ENCODE assay signal across 17 cellular contexts in the genomic region with DNA sequence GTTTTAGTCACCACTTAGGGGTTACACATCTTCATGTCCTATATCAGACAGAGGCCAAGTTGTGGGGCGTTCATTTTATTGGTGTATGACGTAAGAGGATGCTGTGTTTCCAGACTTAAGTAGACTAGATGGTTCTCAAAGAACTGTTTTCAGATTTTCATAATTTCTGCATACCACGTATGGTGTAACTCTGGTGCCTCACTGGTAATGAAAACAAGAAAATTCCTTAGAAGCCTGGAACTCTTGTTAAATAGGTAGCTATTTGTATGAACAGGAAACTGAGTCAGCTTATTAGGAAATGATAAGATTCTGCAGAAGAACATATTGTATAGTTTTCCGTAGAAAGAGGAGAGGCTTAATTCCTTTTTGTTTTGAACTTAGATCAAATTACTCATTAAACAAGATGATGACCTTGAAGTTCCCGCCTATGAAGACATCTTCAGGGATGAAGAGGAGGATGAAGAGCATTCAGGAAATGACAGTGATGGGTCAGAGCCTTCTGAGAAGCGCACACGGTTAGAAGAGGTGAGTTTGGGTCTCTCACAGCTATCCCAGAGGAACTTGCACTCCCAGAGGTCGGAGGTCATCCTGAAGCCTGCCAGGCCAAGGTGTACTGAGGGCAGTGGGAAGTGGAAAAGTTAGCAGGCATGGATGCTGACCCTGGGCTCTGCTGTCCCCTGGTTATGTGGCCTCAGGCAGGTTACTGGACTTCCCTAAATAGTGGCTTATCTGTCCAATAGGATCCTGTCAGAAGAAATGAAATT. TPM values are rescaled to one million over a fixed set of nuclear protein-coding genes. Genes with fewer than 3 reads are reported as not detected.
A peak's percentile ranks its signal among the peaks of the same experiment; 100 is the strongest.
DNase-seq lines count a peak whose midpoint lies in the region; ATAC-seq, FAIRE-seq and TF ChIP-seq lines count a peak whose summit lies in the region.
"Had no signal": no experiment of that assay in that cellular context is flagged by ENCODE, and none has a peak within 500 bp of the region (broad histone marks: within the 10 kb centered on the region; RNA-seq: fewer than 3 reads in every experiment).

No MANE protein-coding gene starts in this region.

- no peak for TF ChIP-seq CTCF in astrocyte (IDR thresholded peaks at IDR 0.05; ENCODE audit: insufficient read depth, low read depth, low read length)

- H3K18ac ChIP-seq in mesenchymal stem cell (ENCODE audit: low read depth in 1 of 2, low read length in 2 of 2), result no peak overlapping the region

- H3K14ac ChIP-seq in mesenchymal stem cell (ENCODE audit: low read length in 2 of 2), result no peak overlapping the region

- H3K9me3 ChIP-seq in astrocyte (ENCODE audit: insufficient read depth, low read depth, low read length) (no peaks in the 10 kb centered on the region), mesenchymal stem cell (ENCODE audit: control insufficient read depth, low read length) (no peaks in the 10 kb centered on the region)
- H3K9me3 ChIP-seq: adrenal gland, lower lobe of right lung, thyroid gland had no signal

- H3K4me2 ChIP-seq in astrocyte (ENCODE audit: low read length) (peak overlapping the region; percentile 16), mesenchymal stem cell (ENCODE audit: low read length, poor library complexity, severe bottlenecking) (no peak overlapping the region)

- H2AFZ ChIP-seq in astrocyte (ENCODE audit: low read depth, low read length) (no peak overlapping the region), mesenchymal stem cell (ENCODE audit: low read depth, low read length) (no peak overlapping the region)

- H3K4me1 ChIP-seq in astrocyte (ENCODE audit: insufficient read depth, low read length), result no peaks in the 10 kb centered on the region
- peaks cover 4% of the 10 kb centered on the region for H3K4me1 ChIP-seq in mesenchymal stem cell (ENCODE audit: control insufficient read depth, insufficient read depth, low read depth, low read length)

- peak overlapping the region; percentile 79 for H3K27ac Mint-ChIP-seq in activated T-cell treated with anti-CD3 and anti-CD28 coated beads, Interleukin-2, amount 50 U/mL, for 24 hours
- no peak overlapping the region for H3K27ac Mint-ChIP-seq in astrocyte (ENCODE audit: unreplicated experiment)

- H3K36me3 ChIP-seq in astrocyte (ENCODE audit: insufficient read depth, low read length), result no peaks in the 10 kb centered on the region
- peaks cover 0 to 3% of the 10 kb centered on the region in 2 experiments for H3K36me3 ChIP-seq in mesenchymal stem cell (ENCODE audit: control insufficient read depth in 1 of 2, insufficient read depth in 2 of 2, low read depth in 1 of 2, low read length in 2 of 2)
- H3K36me3 ChIP-seq: adrenal gland, lower lobe of right lung, thyroid gland had no signal

- H3K4ac ChIP-seq in mesenchymal stem cell (ENCODE audit: low read depth in 1 of 2, low read length in 2 of 2), result no peak overlapping the region

- no peaks in the 10 kb centered on the region for H3K9me3 Mint-ChIP-seq in activated T-cell treated with anti-CD3 and anti-CD28 coated beads, Interleukin-2, amount 50 U/mL, for 24 hours
- no peaks in the 10 kb centered on the region for H3K9me3 Mint-ChIP-seq in activated T-cell treated with anti-CD3 and anti-CD28 coated beads, Interleukin-2, amount 50 U/mL, for 4 hours
- no peaks in the 10 kb centered on the region for H3K9me3 Mint-ChIP-seq in astrocyte (ENCODE audit: unreplicated experiment)

- no peak overlapping the region for H3K23ac ChIP-seq in mesenchymal stem cell (ENCODE audit: low read length in 2 of 2)

- no peak overlapping the region for H2BK5ac ChIP-seq in mesenchymal stem cell (ENCODE audit: low read depth, low read length, poor library complexity, severe bottlenecking)

- no peak overlapping the region for H2BK15ac ChIP-seq in mesenchymal stem cell (ENCODE audit: low read depth, poor library complexity, severe bottlenecking)

- H2AK5ac ChIP-seq in mesenchymal stem cell (ENCODE audit: low read length, severe bottlenecking), result no peak overlapping the region

- H3K36me3 Mint-ChIP-seq in activated T-cell treated with anti-CD3 and anti-CD28 coated beads, Interleukin-2, amount 50 U/mL, for 24 hours (ENCODE audit: low read depth), result peaks cover 80% of the 10 kb centered on the region
- H3K36me3 Mint-ChIP-seq in activated T-cell treated with anti-CD3 and anti-CD28 coated beads, Interleukin-2, amount 50 U/mL, for 4 hours (ENCODE audit: insufficient read depth), result peaks cover 12% of the 10 kb centered on the region
- H3K36me3 Mint-ChIP-seq in astrocyte (ENCODE audit: low read depth, unreplicated experiment), result no peaks in the 10 kb centered on the region

- H3K79me2 ChIP-seq in astrocyte (ENCODE audit: insufficient read depth, low read length), result peaks cover 15% of the 10 kb centered on the region

- peak overlapping the region; percentile 3 for H3K4me3 Mint-ChIP-seq in activated T-cell treated with anti-CD3 and anti-CD28 coated beads, Interleukin-2, amount 50 U/mL, for 24 hours
- no peak overlapping the region for H3K4me3 Mint-ChIP-seq in activated T-cell treated with anti-CD3 and anti-CD28 coated beads, Interleukin-2, amount 50 U/mL, for 4 hours
- no peak overlapping the region for H3K4me3 Mint-ChIP-seq in astrocyte (ENCODE audit: unreplicated experiment)

- H3K27me3 ChIP-seq in astrocyte (ENCODE audit: insufficient read depth, low read length) (no peaks in the 10 kb centered on the region), mesenchymal stem cell (ENCODE audit: control insufficient read depth in 1 of 2, insufficient read depth in 1 of 2, low read length in 2 of 2) (no peaks in the 10 kb centered on the region)
- H3K27me3 ChIP-seq: adrenal gland, thyroid gland had no signal

- H3K9ac ChIP-seq in astrocyte (ENCODE audit: low read length) (no peak overlapping the region), mesenchymal stem cell (ENCODE audit: low read length) (no peak overlapping the region)

- no peak overlapping the region for H3K27ac ChIP-seq in astrocyte (ENCODE audit: low read depth, low read length)
- H3K27ac ChIP-seq in mesenchymal stem cell (ENCODE audit: low read length, poor library complexity, severe bottlenecking), result no peak overlapping the region
- H3K27ac ChIP-seq: adrenal gland, lower lobe of right lung, thyroid gland had no signal

- H3K79me1 ChIP-seq in mesenchymal stem cell (replicated peaks; ENCODE audit: low read length, poor library complexity, severe bottlenecking), result peaks cover 3% of the 10 kb centered on the region

- WGBS in mesenchymal stem cell, result 74% methylated on average over 6 of the region's 8 CpGs

- H4K91ac ChIP-seq in mesenchymal stem cell (ENCODE audit: low read length), result no peak overlapping the region

- peaks cover 27% of the 10 kb centered on the region for H3K4me1 Mint-ChIP-seq in activated T-cell treated with anti-CD3 and anti-CD28 coated beads, Interleukin-2, amount 50 U/mL, for 24 hours (ENCODE audit: low read depth)
- H3K4me1 Mint-ChIP-seq in activated T-cell treated with anti-CD3 and anti-CD28 coated beads, Interleukin-2, amount 50 U/mL, for 4 hours (ENCODE audit: low read depth), result peaks cover 2% of the 10 kb centered on the region
- H3K4me1 Mint-ChIP-seq in astrocyte (ENCODE audit: low read depth, unreplicated experiment), result no peaks in the 10 kb centered on the region

- FAIRE-seq in astrocyte (lab: Jason Lieb, UNC), result no peak

- DNase-seq in activated T-cell treated with anti-CD3 and anti-CD28 coated beads, Interleukin-2, amount 50 U/mL, for 24 hours, result no peak
- DNase-seq in activated T-cell treated with anti-CD3 and anti-CD28 coated beads, Interleukin-2, amount 50 U/mL, for 4 hours, result no peak
- DNase-seq in astrocyte (ENCODE audit: low read depth), result no peak
- peak; percentile 33 for DNase-seq in mesenchymal stem cell
- no peak for DNase-seq in NCI-H524 treated with DMSO at 0.1 percent for 48 hours (lab: John Stamatoyannopoulos, UW)
- DNase-seq in NCI-H2107 treated with DMSO at 0.1 percent for 48 hours (lab: John Stamatoyannopoulos, UW; ENCODE audit: unreplicated experiment), result no peak
- DNase-seq: activated CD8-positive, alpha-beta memory T cell treated with anti-CD3 and anti-CD28 coated beads, Interleukin-2, amount 50 U/mL, for 4 hours; cortex of kidney; GOT3; lower lobe of right lung; NCI-H1417 treated with DMSO at 0.1 percent for 48 hours; retina; stimulated activated CD4-positive, alpha-beta T cell treated with anti-CD3 and anti-CD28 coated beads, Interleukin-2, amount 100 ng/mL, for 24 hours; thyroid gland had no signal

- no peak overlapping the region for H2BK12ac ChIP-seq in mesenchymal stem cell (ENCODE audit: low read length in 2 of 2)

- no peak for ATAC-seq in activated T-cell treated with anti-CD3 and anti-CD28 coated beads, Interleukin-2, amount 50 U/mL, for 4 hours
- ATAC-seq: lower lobe of right lung, SK-N-SH treated with all-trans-retinoic acid at 6 μM for 48 hours had no signal

- H2BK120ac ChIP-seq in mesenchymal stem cell (ENCODE audit: low read depth, low read length), result no peak overlapping the region

- H3K4me3 ChIP-seq in astrocyte (ENCODE audit: insufficient read depth, low read depth, low read length) (no peak overlapping the region), mesenchymal stem cell (ENCODE audit: insufficient read depth in 1 of 2, low read depth in 1 of 2, low read length in 2 of 2) (no peak overlapping the region)
- H3K4me3 ChIP-seq: adrenal gland, lower lobe of right lung, thyroid gland had no signal

- H4K20me1 ChIP-seq in astrocyte (ENCODE audit: insufficient read depth, low read length), result no peaks in the 10 kb centered on the region

- H4K8ac ChIP-seq in mesenchymal stem cell (ENCODE audit: low read length), result no peak overlapping the region

- no peaks in the 10 kb centered on the region for H3K27me3 Mint-ChIP-seq in activated T-cell treated with anti-CD3 and anti-CD28 coated beads, Interleukin-2, amount 50 U/mL, for 24 hours
- H3K27me3 Mint-ChIP-seq in activated T-cell treated with anti-CD3 and anti-CD28 coated beads, Interleukin-2, amount 50 U/mL, for 4 hours (ENCODE audit: low read depth), result no peaks in the 10 kb centered on the region
- no peaks in the 10 kb centered on the region for H3K27me3 Mint-ChIP-seq in astrocyte (ENCODE audit: low read depth, unreplicated experiment)

RNA-seq across cellular contexts. Expression of gene CDC45, which starts 3.9 kb away (rescaled TPM):
- 10 to 100 TPM; 50.2 to 80.5 (median 54.7) TPM for total RNA-seq in activated T-cell treated with anti-CD3 and anti-CD28 coated beads, Interleukin-2, amount 50 U/mL, for 4 hours
- total RNA-seq in astrocyte, result 1.3 and 2.1 TPM in 2 replicates
- polyA plus RNA-seq in mesenchymal stem cell (2013, experiment 1 of 2), result 3.0 TPM
- polyA plus RNA-seq in mesenchymal stem cell (2013, experiment 2 of 2), result 2.6 TPM

RNA-seq across cellular contexts. Expression of gene UFD1, which starts 4.7 kb away (rescaled TPM):
- total RNA-seq in activated T-cell treated with anti-CD3 and anti-CD28 coated beads, Interleukin-2, amount 50 U/mL, for 4 hours, result 100 to 1,000 TPM; 107 TPM
- total RNA-seq in astrocyte, result 92.7 and 105 TPM in 2 replicates
- 119 TPM for polyA plus RNA-seq in mesenchymal stem cell (2013, experiment 1 of 2)
- polyA plus RNA-seq in mesenchymal stem cell (2013, experiment 2 of 2), result 115 TPM

RNA-seq across cellular contexts. Expression of gene C22orf39, which starts 36.2 kb away (rescaled TPM):
- total RNA-seq in activated T-cell treated with anti-CD3 and anti-CD28 coated beads, Interleukin-2, amount 50 U/mL, for 4 hours, result 10 to 100 TPM; 14.3 to 20.9 (median 18.8) TPM
- total RNA-seq in astrocyte, result 11.9 and 14.5 TPM in 2 replicates
- polyA plus RNA-seq in mesenchymal stem cell (2013, experiment 1 of 2), result 17.3 TPM
- polyA plus RNA-seq in mesenchymal stem cell (2013, experiment 2 of 2), result 18.6 TPM

RNA-seq across cellular contexts. Expression of gene CLDN5, which starts 40.5 kb away (rescaled TPM):
- under 1 TPM; 0.24 to 0.38 (median 0.28) TPM for total RNA-seq in activated T-cell treated with anti-CD3 and anti-CD28 coated beads, Interleukin-2, amount 50 U/mL, for 4 hours
- not detected in 2 replicates for total RNA-seq in astrocyte
- 0.06 TPM for polyA plus RNA-seq in mesenchymal stem cell (2013, experiment 1 of 2)
- 0.10 TPM for polyA plus RNA-seq in mesenchymal stem cell (2013, experiment 2 of 2)
- polyA plus RNA-seq: fibroblast of lung had no signal

RNA-seq across cellular contexts. Expression of gene MRPL40, which starts 51.3 kb away (rescaled TPM):
- total RNA-seq in activated T-cell treated with anti-CD3 and anti-CD28 coated beads, Interleukin-2, amount 50 U/mL, for 4 hours, result 10 to 100 TPM; 35.9 to 41.4 (median 39.2) TPM
- total RNA-seq in astrocyte, result 34.7 and 36.9 TPM in 2 replicates
- 39.0 TPM for polyA plus RNA-seq in mesenchymal stem cell (2013, experiment 1 of 2)
- polyA plus RNA-seq in mesenchymal stem cell (2013, experiment 2 of 2), result 39.5 TPM

Comparison
In these comparisons a context has a peak if more than half of its experiments do, and no peak if none do; other contexts are left out.
1. RNA of gene CDC45, which starts 3.9 kb away (total RNA-seq): 50.2 to 80.5 TPM in activated T-cell treated with anti-CD3 and anti-CD28 coated beads, Interleukin-2, amount 50 U/mL, for 4 hours; 1.3 to 2.1 TPM in astrocyte; every median in the first group is over 10 times any median in the second.